Comparison of ENCODE assay signal across 25 cellular contexts in the genomic region with DNA sequence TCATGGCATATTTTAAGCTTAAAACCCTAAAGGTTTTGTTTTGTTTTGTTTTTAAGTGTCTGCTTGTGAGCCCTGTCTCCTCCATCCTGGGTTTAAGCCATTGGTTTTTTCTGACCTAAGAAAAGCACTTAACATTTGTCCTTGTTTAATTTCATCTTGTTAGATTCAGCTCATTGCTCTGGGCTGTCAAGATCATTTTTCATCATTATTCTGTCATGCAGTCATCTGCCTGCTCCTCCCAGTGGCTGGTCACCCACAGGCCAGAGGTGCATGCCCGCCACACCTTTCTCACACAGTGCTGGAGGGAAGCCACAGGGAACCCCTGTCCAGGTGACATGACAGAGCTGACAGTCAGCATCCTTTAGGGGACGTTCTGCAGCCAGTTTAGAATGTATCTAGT. TPM values are rescaled to one million over a fixed set of nuclear protein-coding genes. Genes with fewer than 3 reads are reported as not detected.
DNase-seq lines count a peak whose midpoint lies in the region; ATAC-seq and TF ChIP-seq lines count a peak whose summit lies in the region.
"Had no signal": no experiment of that assay in that cellular context is flagged by ENCODE, and none has a peak within 500 bp of the region (broad histone marks: within the 10 kb centered on the region; RNA-seq: fewer than 3 reads in every experiment).

No MANE protein-coding gene starts in this region.

- no peaks in the 10 kb centered on the region for H3K79me2 ChIP-seq in HCT116 (ENCODE audit: insufficient read depth, low read length)

- H3K27me3 ChIP-seq in BE2C, result no peaks in the 10 kb centered on the region
- H3K27me3 ChIP-seq in HCT116 (ENCODE audit: insufficient read depth, low read length), result no peaks in the 10 kb centered on the region
- no peaks in the 10 kb centered on the region for H3K27me3 ChIP-seq in CD4-positive, alpha-beta memory T cell (ENCODE audit: insufficient read depth, low read length)

- H4K20me1 ChIP-seq in HCT116 (ENCODE audit: insufficient read depth), result no peaks in the 10 kb centered on the region

- H3K4me1 ChIP-seq in BE2C (no peaks in the 10 kb centered on the region), HCT116 (ENCODE audit: control insufficient read depth in 1 of 2, insufficient read depth in 2 of 2, low read length in 2 of 2) (no peaks in the 10 kb centered on the region)
- no peaks in the 10 kb centered on the region for H3K4me1 ChIP-seq in CD4-positive, alpha-beta memory T cell (ENCODE audit: insufficient read depth, low read length)
- H3K4me1 ChIP-seq: A549, Caco-2 had no signal

- H3K4me3 Mint-ChIP-seq in CD4-positive, alpha-beta memory T cell, result no peak overlapping the region
- H3K4me3 Mint-ChIP-seq: CD8-positive, alpha-beta T cell had no signal

- intact Hi-C loops in HCT116 (cut with micrococcal nuclease), result no loop called here
- intact Hi-C loops in CD4-positive, alpha-beta memory T cell (cut with micrococcal nuclease), result no loop called here

- H3K27ac Mint-ChIP-seq in CD4-positive, alpha-beta memory T cell, result no peak overlapping the region
- H3K27ac Mint-ChIP-seq: CD8-positive, alpha-beta T cell had no signal

- 0 out of 2 replicates have a peak, but pooled peaks have one; percentile 38 for ATAC-seq in HCT116
- ATAC-seq in GM18870 (IDR thresholded peaks at IDR 0.05; ENCODE audit: unreplicated experiment), result no peak
- ATAC-seq: A549; CD8-positive, alpha-beta T cell; GM12878 had no signal

- H2AFZ ChIP-seq in HCT116 (ENCODE audit: low read depth, low read length, poor library complexity, severe bottlenecking), result no peak overlapping the region
- H2AFZ ChIP-seq: GM23248 had no signal

- H3K36me3 ChIP-seq in BE2C (no peaks in the 10 kb centered on the region), HCT116 (ENCODE audit: control insufficient read depth in 1 of 2, insufficient read depth in 2 of 2, low read length in 2 of 2) (no peaks in the 10 kb centered on the region)
- no peaks in the 10 kb centered on the region for H3K36me3 ChIP-seq in CD4-positive, alpha-beta memory T cell (ENCODE audit: insufficient read depth, low read length)

- POLR2A ChIA-PET in HCT116 (lab: Charles Lee), result interaction anchor here (1.4 kb wide), 1 partner anchor 9 kb away, joined by 3 read pairs; no protein-coding TSS in a partner anchor
- POLR2A ChIA-PET in CD4-positive, alpha-beta memory T cell (lab: Charles Lee; ENCODE audit: partially characterized antibody), result no interaction called here

- H3K9me3 ChIP-seq in BE2C (no peaks in the 10 kb centered on the region), HCT116 (ENCODE audit: control insufficient read depth in 1 of 2, insufficient read depth in 1 of 2, low read depth in 1 of 2, low read length in 2 of 2) (no peaks in the 10 kb centered on the region)
- no peaks in the 10 kb centered on the region for H3K9me3 ChIP-seq in CD4-positive, alpha-beta memory T cell (ENCODE audit: control insufficient read depth in 1 of 2, low read length in 2 of 2)
- H3K9me3 ChIP-seq: A549, Caco-2 had no signal

- RAD21 ChIA-PET in HCT116 (lab: Charles Lee; ENCODE audit: low non-redundant PET in 1 of 2, low total read pairs in 2 of 2, uncharacterized antibody in 2 of 2, unreplicated experiment in 2 of 2), result no interaction called here

- TF ChIP-seq POLR2A in HCT116 (IDR thresholded peaks at IDR 0.05; ENCODE audit: borderline replicate concordance, extremely low read depth, insufficient read depth, insufficient read length), result no peak

- H3K9me3 Mint-ChIP-seq in CD4-positive, alpha-beta memory T cell, result peaks cover 0 to 5% (median 3%) of the 10 kb centered on the region in 8 donors
- H3K9me3 Mint-ChIP-seq: CD8-positive, alpha-beta T cell had no signal

- no peak overlapping the region for H3K4me2 ChIP-seq in HCT116 (ENCODE audit: low read length)
- H3K4me2 ChIP-seq: A549 had no signal

- DNase-seq in BE2C (peak; percentile 22), HCT116 (ENCODE audit: low read depth, low spot score) (no peak), NCI-H69 (lab: John Stamatoyannopoulos, UW) (peak; percentile 7), SK-N-DZ (ENCODE audit: low spot score) (peak; percentile 60), NCI-H345 treated with DMSO at 0.1 percent for 48 hours (lab: John Stamatoyannopoulos, UW; ENCODE audit: unreplicated experiment) (no peak), activated gamma-delta T cell (lab: John Stamatoyannopoulos, UW) (no peak)
- DNase-seq in CD4-positive, alpha-beta memory T cell, result no peak
- DNase-seq: 8988T; ACHN; AML-193; C1 segment of cervical spinal cord; Caco-2; CD8-positive, alpha-beta T cell; DMS 273 treated with DMSO at 0.1 percent for 48 hours; DMS79; EL; GDM1; GM23248; H7; HCEC 1CT had no signal

- H3K4me3 ChIP-seq in BE2C (ENCODE audit: low read depth, low read length), result no peak overlapping the region
- no peak overlapping the region for H3K4me3 ChIP-seq in HCT116 (replicated peaks in 1 of 2; ENCODE audit: low read depth in 1 of 2, low read length in 2 of 2)
- H3K4me3 ChIP-seq in CD4-positive, alpha-beta memory T cell (ENCODE audit: low read length in 2 of 2), result no peak overlapping the region
- H3K4me3 ChIP-seq: A549, GM12878, GM23248 had no signal

- peaks cover 11 to 37% of the 10 kb centered on the region in 2 donors for H3K36me3 Mint-ChIP-seq in CD4-positive, alpha-beta memory T cell

- H3K27ac ChIP-seq in HCT116 (ENCODE audit: low read depth, low read length), result no peak overlapping the region
- no peak overlapping the region for H3K27ac ChIP-seq in CD4-positive, alpha-beta memory T cell (ENCODE audit: low read depth, low read length)
- H3K27ac ChIP-seq: A549, GM23248 had no signal

- no TSS peak for BruUV-seq in HCT116 (replicated peaks; lab: Mats Ljungman, UMichigan)

- H3K4me1 Mint-ChIP-seq in CD4-positive, alpha-beta memory T cell, result no peaks in the 10 kb centered on the region

- TF ChIP-seq CTCF in BE2C (IDR thresholded peaks at IDR 0.05; ENCODE audit: low read depth, low read length) (no peak), HCT116 (IDR thresholded peaks at IDR 0.05 in 2 of 3, conservative IDR thresholded peaks at IDR 0.05 in 1 of 3; ENCODE audit: borderline replicate concordance in 1 of 3, insufficient read depth in 1 of 3, low read depth in 2 of 3, low read length in 2 of 3) (no peak)

- CTCF ChIA-PET in HCT116 (lab: Charles Lee), result no interaction called here
- CTCF ChIA-PET in CD4-positive, alpha-beta memory T cell (lab: Charles Lee; ENCODE audit: partially characterized antibody), result interaction anchor here (0.9 to 1.3 kb wide), 2 partner anchors 112 to 363 kb away, joined by 3 read pairs; no protein-coding TSS in a partner anchor

- no peaks in the 10 kb centered on the region for H3K9me2 ChIP-seq in HCT116 (ENCODE audit: insufficient read depth)

- peaks cover 0 to 5% of the 10 kb centered on the region in 2 donors for H3K27me3 Mint-ChIP-seq in CD4-positive, alpha-beta memory T cell

- no peak overlapping the region for H3K9ac ChIP-seq in HCT116 (ENCODE audit: low read length)
- H3K9ac ChIP-seq: GM23248 had no signal

- TF ChIP-seq RAD21 in HCT116 (IDR thresholded peaks at IDR 0.05; ENCODE audit: low read depth), result no peak

TF ChIP-seq in HCT116, 20 proteins besides CTCF, POLR2A, EP300 and RAD21:
- TF ChIP-seq, protein P1, sequence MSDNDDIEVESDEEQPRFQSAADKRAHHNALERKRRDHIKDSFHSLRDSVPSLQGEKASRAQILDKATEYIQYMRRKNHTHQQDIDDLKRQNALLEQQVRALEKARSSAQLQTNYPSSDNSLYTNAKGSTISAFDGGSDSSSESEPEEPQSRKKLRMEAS (IDR thresholded peaks at IDR 0.05), result no peak
- TF ChIP-seq, protein P2, sequence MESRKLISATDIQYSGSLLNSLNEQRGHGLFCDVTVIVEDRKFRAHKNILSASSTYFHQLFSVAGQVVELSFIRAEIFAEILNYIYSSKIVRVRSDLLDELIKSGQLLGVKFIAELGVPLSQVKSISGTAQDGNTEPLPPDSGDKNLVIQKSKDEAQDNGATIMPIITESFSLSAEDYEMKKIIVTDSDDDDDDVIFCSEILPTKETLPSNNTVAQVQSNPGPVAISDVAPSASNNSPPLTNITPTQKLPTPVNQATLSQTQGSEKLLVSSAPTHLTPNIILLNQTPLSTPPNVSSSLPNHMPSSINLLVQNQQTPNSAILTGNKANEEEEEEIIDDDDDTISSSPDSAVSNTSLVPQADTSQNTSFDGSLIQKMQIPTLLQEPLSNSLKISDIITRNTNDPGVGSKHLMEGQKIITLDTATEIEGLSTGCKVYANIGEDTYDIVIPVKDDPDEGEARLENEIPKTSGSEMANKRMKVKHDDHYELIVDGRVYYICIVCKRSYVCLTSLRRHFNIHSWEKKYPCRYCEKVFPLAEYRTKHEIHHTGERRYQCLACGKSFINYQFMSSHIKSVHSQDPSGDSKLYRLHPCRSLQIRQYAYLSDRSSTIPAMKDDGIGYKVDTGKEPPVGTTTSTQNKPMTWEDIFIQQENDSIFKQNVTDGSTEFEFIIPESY (IDR thresholded peaks at IDR 0.05; ENCODE audit: extremely low read depth, insufficient replicate concordance, low read length), result no peak
- TF ChIP-seq SP1 (IDR thresholded peaks at IDR 0.05; ENCODE audit: low read depth) (no peak), CBX3 (IDR thresholded peaks at IDR 0.05; ENCODE audit: low read depth) (no peak), TCF7L2 (IDR thresholded peaks at IDR 0.05; ENCODE audit: borderline replicate concordance, extremely low read depth, insufficient read depth, insufficient read length) (no peak), ZFX (IDR thresholded peaks at IDR 0.05) (no peak), EGR1 (IDR thresholded peaks at IDR 0.05; ENCODE audit: low read depth) (no peak), SRF (IDR thresholded peaks at IDR 0.05; ENCODE audit: low read depth) (no peak), EZH2 (IDR thresholded peaks at IDR 0.05) (no peak), ZNF274 (IDR thresholded peaks at IDR 0.05; ENCODE audit: low read depth, low read length) (no peak)
- TF ChIP-seq, protein P3, sequence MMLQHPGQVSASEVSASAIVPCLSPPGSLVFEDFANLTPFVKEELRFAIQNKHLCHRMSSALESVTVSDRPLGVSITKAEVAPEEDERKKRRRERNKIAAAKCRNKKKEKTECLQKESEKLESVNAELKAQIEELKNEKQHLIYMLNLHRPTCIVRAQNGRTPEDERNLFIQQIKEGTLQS (IDR thresholded peaks at IDR 0.05), result no peak

RNA-seq across cellular contexts. Expression of a gene that starts 11.7 kb away (rescaled TPM):
- polyA plus RNA-seq in BE2C (2012; ENCODE audit: insufficient read depth, insufficient read length, low read depth), result 0.80 TPM
- 0.25 TPM for total RNA-seq in HCT116 (2021; ENCODE audit: unreplicated experiment)
- 0.04 and 0.05 TPM in 2 replicates for polyA plus RNA-seq in HCT116 (2012)
- not detected in 2 replicates for polyA plus RNA-seq in SK-N-DZ (2014; cell fraction: cytosol; rRNA removed)
- polyA plus RNA-seq in SK-N-DZ (2014; cell fraction: nucleus; rRNA removed), result not detected in 2 replicates
- total RNA-seq in CD4-positive, alpha-beta memory T cell, result under 1 TPM; 0.42 to 0.58 TPM
- polyA plus RNA-seq in CD4-positive, alpha-beta memory T cell, result under 1 TPM in 1 of 2 donors, not detected in 1; 0.11 TPM
- total RNA-seq: Caco-2, GM23248, H1 had no signal
- polyA plus RNA-seq: BJ, GM23248 had no signal

RNA-seq across cellular contexts. Expression of a gene that starts 27.1 kb away (rescaled TPM):
- polyA plus RNA-seq in BE2C (2012; ENCODE audit: insufficient read depth, insufficient read length, low read depth), result 21.3 TPM
- total RNA-seq in HCT116 (2021; ENCODE audit: unreplicated experiment), result 57.4 TPM
- polyA plus RNA-seq in HCT116 (2012), result 28.3 and 43.5 TPM in 2 replicates
- polyA plus RNA-seq in SK-N-DZ (2014; cell fraction: cytosol; rRNA removed), result 109 and 126 TPM in 2 replicates
- 50.2 and 76.4 TPM in 2 replicates for polyA plus RNA-seq in SK-N-DZ (2014; cell fraction: nucleus; rRNA removed)
- 10 to 100 TPM; 47.7 to 54.0 TPM for total RNA-seq in CD4-positive, alpha-beta memory T cell
- 10 to 100 TPM; 73.0 to 76.3 TPM for polyA plus RNA-seq in CD4-positive, alpha-beta memory T cell

Comparison
In these comparisons a context has a peak if more than half of its experiments do, and no peak if none do; other contexts are left out.
1. DNase-seq: peak in BE2C (single experiment), NCI-H69 (single experiment) and SK-N-DZ (single experiment); none in HCT116 (single experiment), NCI-H345 treated with DMSO at 0.1 percent for 48 hours (single experiment), activated gamma-delta T cell (single experiment) and CD4-positive, alpha-beta memory T cell (0 of 5).